ENCODE assay signal across 1 cellular context in the genomic region with DNA sequence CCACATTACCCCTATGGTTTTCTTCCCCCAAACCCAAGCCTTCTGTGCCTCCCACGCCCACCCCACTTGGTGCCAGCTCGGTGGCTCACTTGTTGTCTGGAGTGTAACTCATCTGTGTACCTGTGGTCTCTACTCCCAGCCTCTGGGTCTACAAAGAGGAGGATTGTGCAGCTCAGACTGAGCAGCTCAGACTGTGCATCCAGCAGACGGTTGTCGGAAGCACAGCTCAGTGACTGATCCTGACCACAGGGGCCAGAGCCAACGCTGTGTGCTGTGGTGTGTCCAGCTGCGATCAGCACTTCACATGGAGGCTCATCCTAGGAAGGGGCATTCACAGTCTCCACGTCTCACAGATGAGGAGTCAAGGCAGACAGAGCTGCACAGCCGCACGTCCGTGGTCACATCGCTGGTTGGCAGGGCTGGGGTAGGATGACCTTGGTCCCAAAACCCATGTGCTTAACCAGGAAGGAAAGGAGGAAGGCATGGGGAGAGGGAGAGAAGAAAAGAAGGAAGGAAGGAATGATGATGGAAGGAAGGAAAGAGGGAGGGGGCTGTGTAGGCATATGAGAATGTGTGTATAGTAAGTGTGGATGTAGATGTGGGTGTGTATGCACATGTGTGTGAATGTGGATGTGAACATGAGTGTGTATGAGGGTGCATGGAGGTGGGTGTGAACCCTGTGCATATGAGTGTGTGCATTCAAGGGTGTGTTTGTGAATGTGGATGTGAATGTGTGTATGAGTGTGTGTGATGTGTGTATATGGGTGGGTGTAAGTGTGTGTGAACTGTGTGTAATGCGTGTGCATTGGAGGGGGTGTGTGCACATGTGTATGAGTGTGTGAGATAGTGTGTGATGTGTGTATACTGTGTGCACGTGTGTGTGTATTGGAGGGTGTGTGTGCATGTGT.
TF ChIP-seq lines count a peak whose summit lies in the region.

No MANE protein-coding gene starts in this region.

TF ChIP-seq in K562, 482 proteins besides CTCF, POLR2A, EP300 and RAD21 (continued from another document):
- TF ChIP-seq, protein P1, sequence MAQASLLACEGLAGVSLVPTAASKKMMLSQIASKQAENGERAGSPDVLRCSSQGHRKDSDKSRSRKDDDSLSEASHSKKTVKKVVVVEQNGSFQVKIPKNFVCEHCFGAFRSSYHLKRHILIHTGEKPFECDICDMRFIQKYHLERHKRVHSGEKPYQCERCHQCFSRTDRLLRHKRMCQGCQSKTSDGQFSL (CRISPR knock-in tag; IDR thresholded peaks at IDR 0.05), result 0 out of 2 replicates have a peak, but pooled peaks have one; percentile 17
- TF ChIP-seq, protein P1 (tag; IDR thresholded peaks at IDR 0.05), result no peak
- TF ChIP-seq ZNF239 (CRISPR knock-in tag; IDR thresholded peaks at IDR 0.05) (no peak), FOSL1 (tag; conservative IDR thresholded peaks at IDR 0.05) (no peak), HDAC1 (IDR thresholded peaks at IDR 0.05) (peak in 1 of 2 experiments; percentile 49; a peak in 1 of 4 replicates), TRIM24 (IDR thresholded peaks at IDR 0.05) (0 out of 4 replicates have a peak, but pooled peaks of 1 of the 2 experiments have one; percentile 6), FOXA1 (IDR thresholded peaks at IDR 0.05; ENCODE audit: borderline replicate concordance) (no peak), RNF2 (IDR thresholded peaks at IDR 0.05) (no peak), SMARCE1 (IDR thresholded peaks at IDR 0.05) (no peak), ZC3H8 (IDR thresholded peaks at IDR 0.05) (no peak), TGIF2 (CRISPR knock-in tag; IDR thresholded peaks at IDR 0.05) (no peak), TSC22D4 (tag; IDR thresholded peaks at IDR 0.05) (0 out of 2 replicates have a peak, but pooled peaks have one; percentile 48), RBBP5 (IDR thresholded peaks at IDR 0.05; ENCODE audit: borderline replicate concordance, insufficient read depth, low read length, poor library complexity, severe bottlenecking) (no peak), SIRT6 (IDR thresholded peaks at IDR 0.05; ENCODE audit: low read depth, low read length) (no peak), SMAD3 (CRISPR knock-in tag; conservative IDR thresholded peaks at IDR 0.05) (no peak), CAMTA2 (CRISPR knock-in tag; conservative IDR thresholded peaks at IDR 0.05) (no peak), ZSCAN29 (IDR thresholded peaks at IDR 0.05) (no peak), ARHGAP35 (IDR thresholded peaks at IDR 0.05; ENCODE audit: partially characterized antibody) (peak; percentile 71), ZNF121 (CRISPR knock-in tag; conservative IDR thresholded peaks at IDR 0.05) (no peak), ZC3H4 (CRISPR knock-in tag; IDR thresholded peaks at IDR 0.05; ENCODE audit: borderline replicate concordance) (no peak), ZNF668 (CRISPR knock-in tag; IDR thresholded peaks at IDR 0.05) (no peak), ZNF445 (CRISPR knock-in tag; IDR thresholded peaks at IDR 0.05; ENCODE audit: low read depth) (no peak), FIP1L1 (IDR thresholded peaks at IDR 0.05; ENCODE audit: low read depth, low read length, poor library complexity, severe bottlenecking) (no peak), FOXK2 (conservative IDR thresholded peaks at IDR 0.05 in 1 of 2, IDR thresholded peaks at IDR 0.05 in 1 of 2; ENCODE audit: low read depth in 2 of 2) (peak in 1 of 2 experiments; percentile 17; a peak in 1 of 4 replicates), XRCC5 (IDR thresholded peaks at IDR 0.05; ENCODE audit: low read depth, low read length) (no peak), NCOA4 (IDR thresholded peaks at IDR 0.05; ENCODE audit: partially characterized antibody) (peak; percentile 29), TAF7 (tag; IDR thresholded peaks at IDR 0.05) (no peak), BRF1 (IDR thresholded peaks at IDR 0.05; ENCODE audit: borderline replicate concordance, extremely low read depth, insufficient read length) (no peak), FOXA3 (CRISPR knock-in tag; conservative IDR thresholded peaks at IDR 0.05 in 1 of 2, IDR thresholded peaks at IDR 0.05 in 1 of 2) (no peak), HNRNPUL1 (IDR thresholded peaks at IDR 0.05; ENCODE audit: low read length) (no peak), HCFC1 (IDR thresholded peaks at IDR 0.05; ENCODE audit: low read depth, low read length) (no peak), CHD4 (IDR thresholded peaks at IDR 0.05; ENCODE audit: insufficient read depth, insufficient replicate concordance, low read depth, low read length, poor library complexity, severe bottlenecking) (no peak), PHB2 (IDR thresholded peaks at IDR 0.05; ENCODE audit: low read depth) (peak; percentile 22; the same call in 1 of the 2 replicates), NFE2L1 (tag; IDR thresholded peaks at IDR 0.05; ENCODE audit: borderline replicate concordance, low read depth) (no peak), ZNF282 (CRISPR knock-in tag; IDR thresholded peaks at IDR 0.05) (no peak)
- TF ChIP-seq, protein P2, sequence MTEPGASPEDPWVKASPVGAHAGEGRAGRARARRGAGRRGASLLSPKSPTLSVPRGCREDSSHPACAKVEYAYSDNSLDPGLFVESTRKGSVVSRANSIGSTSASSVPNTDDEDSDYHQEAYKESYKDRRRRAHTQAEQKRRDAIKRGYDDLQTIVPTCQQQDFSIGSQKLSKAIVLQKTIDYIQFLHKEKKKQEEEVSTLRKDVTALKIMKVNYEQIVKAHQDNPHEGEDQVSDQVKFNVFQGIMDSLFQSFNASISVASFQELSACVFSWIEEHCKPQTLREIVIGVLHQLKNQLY (CRISPR knock-in tag; conservative IDR thresholded peaks at IDR 0.05), result no peak
- TF ChIP-seq, protein P3, sequence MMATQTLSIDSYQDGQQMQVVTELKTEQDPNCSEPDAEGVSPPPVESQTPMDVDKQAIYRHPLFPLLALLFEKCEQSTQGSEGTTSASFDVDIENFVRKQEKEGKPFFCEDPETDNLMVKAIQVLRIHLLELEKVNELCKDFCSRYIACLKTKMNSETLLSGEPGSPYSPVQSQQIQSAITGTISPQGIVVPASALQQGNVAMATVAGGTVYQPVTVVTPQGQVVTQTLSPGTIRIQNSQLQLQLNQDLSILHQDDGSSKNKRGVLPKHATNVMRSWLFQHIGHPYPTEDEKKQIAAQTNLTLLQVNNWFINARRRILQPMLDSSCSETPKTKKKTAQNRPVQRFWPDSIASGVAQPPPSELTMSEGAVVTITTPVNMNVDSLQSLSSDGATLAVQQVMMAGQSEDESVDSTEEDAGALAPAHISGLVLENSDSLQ (IDR thresholded peaks at IDR 0.05), result no peak
- TF ChIP-seq, protein P4, sequence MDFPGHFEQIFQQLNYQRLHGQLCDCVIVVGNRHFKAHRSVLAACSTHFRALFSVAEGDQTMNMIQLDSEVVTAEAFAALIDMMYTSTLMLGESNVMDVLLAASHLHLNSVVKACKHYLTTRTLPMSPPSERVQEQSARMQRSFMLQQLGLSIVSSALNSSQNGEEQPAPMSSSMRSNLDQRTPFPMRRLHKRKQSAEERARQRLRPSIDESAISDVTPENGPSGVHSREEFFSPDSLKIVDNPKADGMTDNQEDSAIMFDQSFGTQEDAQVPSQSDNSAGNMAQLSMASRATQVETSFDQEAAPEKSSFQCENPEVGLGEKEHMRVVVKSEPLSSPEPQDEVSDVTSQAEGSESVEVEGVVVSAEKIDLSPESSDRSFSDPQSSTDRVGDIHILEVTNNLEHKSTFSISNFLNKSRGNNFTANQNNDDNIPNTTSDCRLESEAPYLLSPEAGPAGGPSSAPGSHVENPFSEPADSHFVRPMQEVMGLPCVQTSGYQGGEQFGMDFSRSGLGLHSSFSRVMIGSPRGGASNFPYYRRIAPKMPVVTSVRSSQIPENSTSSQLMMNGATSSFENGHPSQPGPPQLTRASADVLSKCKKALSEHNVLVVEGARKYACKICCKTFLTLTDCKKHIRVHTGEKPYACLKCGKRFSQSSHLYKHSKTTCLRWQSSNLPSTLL (IDR thresholded peaks at IDR 0.05), result 0 out of 2 replicates have a peak, but pooled peaks have one; percentile 18
- TF ChIP-seq, protein P5, sequence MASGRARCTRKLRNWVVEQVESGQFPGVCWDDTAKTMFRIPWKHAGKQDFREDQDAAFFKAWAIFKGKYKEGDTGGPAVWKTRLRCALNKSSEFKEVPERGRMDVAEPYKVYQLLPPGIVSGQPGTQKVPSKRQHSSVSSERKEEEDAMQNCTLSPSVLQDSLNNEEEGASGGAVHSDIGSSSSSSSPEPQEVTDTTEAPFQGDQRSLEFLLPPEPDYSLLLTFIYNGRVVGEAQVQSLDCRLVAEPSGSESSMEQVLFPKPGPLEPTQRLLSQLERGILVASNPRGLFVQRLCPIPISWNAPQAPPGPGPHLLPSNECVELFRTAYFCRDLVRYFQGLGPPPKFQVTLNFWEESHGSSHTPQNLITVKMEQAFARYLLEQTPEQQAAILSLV (tag; IDR thresholded peaks at IDR 0.05), result 0 out of 2 replicates have a peak, but pooled peaks have one; percentile 37
- TF ChIP-seq, protein P6, sequence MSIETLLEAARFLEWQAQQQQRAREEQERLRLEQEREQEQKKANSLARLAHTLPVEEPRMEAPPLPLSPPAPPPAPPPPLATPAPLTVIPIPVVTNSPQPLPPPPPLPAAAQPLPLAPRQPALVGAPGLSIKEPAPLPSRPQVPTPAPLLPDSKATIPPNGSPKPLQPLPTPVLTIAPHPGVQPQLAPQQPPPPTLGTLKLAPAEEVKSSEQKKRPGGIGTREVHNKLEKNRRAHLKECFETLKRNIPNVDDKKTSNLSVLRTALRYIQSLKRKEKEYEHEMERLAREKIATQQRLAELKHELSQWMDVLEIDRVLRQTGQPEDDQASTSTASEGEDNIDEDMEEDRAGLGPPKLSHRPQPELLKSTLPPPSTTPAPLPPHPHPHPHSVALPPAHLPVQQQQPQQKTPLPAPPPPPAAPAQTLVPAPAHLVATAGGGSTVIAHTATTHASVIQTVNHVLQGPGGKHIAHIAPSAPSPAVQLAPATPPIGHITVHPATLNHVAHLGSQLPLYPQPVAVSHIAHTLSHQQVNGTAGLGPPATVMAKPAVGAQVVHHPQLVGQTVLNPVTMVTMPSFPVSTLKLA (conservative IDR thresholded peaks at IDR 0.05), result no peak
